8 cellular contexts compared by ENCODE assay signal in the genomic region with DNA sequence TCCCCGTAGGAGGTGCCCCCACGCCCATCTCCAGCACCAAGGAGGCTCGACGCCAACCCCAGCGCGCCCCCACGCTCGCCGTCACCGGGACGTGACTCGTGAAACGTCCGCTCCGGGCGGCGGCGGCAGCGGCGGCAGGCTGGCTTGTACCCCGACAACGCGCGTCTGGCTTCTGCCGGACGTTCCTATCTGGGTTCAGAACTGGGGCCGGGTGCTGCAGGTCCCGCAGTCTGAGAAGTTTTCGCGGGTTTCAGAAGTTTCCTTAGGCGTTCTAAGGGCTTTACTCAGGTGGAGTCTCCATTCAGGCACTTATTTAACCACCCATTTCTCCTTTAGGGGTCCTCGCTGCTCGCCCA. TPM values are rescaled to one million over a fixed set of nuclear protein-coding genes. Genes with fewer than 3 reads are reported as not detected.
DNase-seq lines count a peak whose midpoint lies in the region; ATAC-seq, FAIRE-seq and TF ChIP-seq lines count a peak whose summit lies in the region.

No MANE protein-coding gene starts in this region.

- peak; percentile 34 to 45 for TF ChIP-seq POLR2A in gastroesophageal sphincter (IDR thresholded peaks at IDR 0.05)
- TF ChIP-seq POLR2A in transverse colon (IDR thresholded peaks at IDR 0.05), result peak; percentile 69

- intact Hi-C loops in activated T-helper 2 cell treated with anti-CD3 and anti-CD28 coated beads, Interferon-gamma antibody, Interleukin-2, Interleukin-4, amounts not matched to agents 10 μg/mL and 5 μg/mL and 100 μg/mL, durations not matched to agents 14 hours and 24 hours and 36 hours (cut with micrococcal nuclease), result loop anchor here (1.0 to 10.0 kb wide), 8 partner anchors 42 to 591 kb away; partner anchors contain the start of genes ATPAF2, DRC3, DRG2 and GID4
- intact Hi-C loops in transverse colon (cut with DNase I; ENCODE audit: low total_unique reads), result no loop called here

- no peak for FAIRE-seq in RCC 7860 (lab: Jason Lieb, UNC)

- H3K27ac Mint-ChIP-seq in activated T-helper 2 cell treated with anti-CD3 and anti-CD28 coated beads, Interferon-gamma antibody, Interleukin-2, Interleukin-4, amounts not matched to agents 10 μg/mL and 5 μg/mL and 100 μg/mL, durations not matched to agents 14 hours and 24 hours and 36 hours, result peak overlapping the region; percentile 98

- in situ Hi-C loops in transverse colon (cut with MboI; ENCODE audit: low pct_ligation_motif_present in 1 of 4, low pct_unique_long_range_greater_than_20kb in 1 of 4, low sequenced_read_pairs in 3 of 4), result no loop called here

- H3K27me3 ChIP-seq in gastroesophageal sphincter, result no peaks in the 10 kb centered on the region
- no peaks in the 10 kb centered on the region for H3K27me3 ChIP-seq in parathyroid adenoma (ENCODE audit: control insufficient read depth, insufficient read depth, low read length)
- H3K27me3 ChIP-seq in transverse colon, result no peaks in the 10 kb centered on the region

- H3K79me2 ChIP-seq in parathyroid adenoma, result peaks cover 39% of the 10 kb centered on the region

- TF ChIP-seq CTCF in gastroesophageal sphincter (IDR thresholded peaks at IDR 0.05) (peak in 2 of 4 experiments; percentile 19 to 26), parathyroid adenoma (IDR thresholded peaks at IDR 0.05) (no peak), transverse colon (IDR thresholded peaks at IDR 0.05) (no peak)

- H3K9me3 ChIP-seq in gastroesophageal sphincter, result no peaks in the 10 kb centered on the region
- no peaks in the 10 kb centered on the region for H3K9me3 ChIP-seq in parathyroid adenoma (ENCODE audit: control insufficient read depth, low read length)
- H3K9me3 ChIP-seq in transverse colon, result no peaks in the 10 kb centered on the region

- DNase-seq in AG20443 (ENCODE audit: low spot score) (peak; percentile 88), RCC 7860 (ENCODE audit: low spot score) (peak; percentile 56), transverse colon (peak; percentile 82)
- DNase-seq in activated T-helper 2 cell treated with anti-CD3 and anti-CD28 coated beads, Interferon-gamma antibody, Interleukin-2, Interleukin-4, amounts not matched to agents 10 μg/mL and 5 μg/mL and 100 μg/mL, durations not matched to agents 14 hours and 24 hours and 36 hours (ENCODE audit: low spot score), result peak; percentile 79

- H3K9ac ChIP-seq in parathyroid adenoma, result peak overlapping the region; percentile 75

- H3K36me3 ChIP-seq in gastroesophageal sphincter, result no peaks in the 10 kb centered on the region
- no peaks in the 10 kb centered on the region for H3K36me3 ChIP-seq in parathyroid adenoma (ENCODE audit: control insufficient read depth, insufficient read depth, low read length)
- H3K36me3 ChIP-seq in transverse colon, result no peaks in the 10 kb centered on the region

- peaks cover 35% of the 10 kb centered on the region for H3K36me3 Mint-ChIP-seq in activated T-helper 2 cell treated with anti-CD3 and anti-CD28 coated beads, Interferon-gamma antibody, Interleukin-2, Interleukin-4, amounts not matched to agents 10 μg/mL and 5 μg/mL and 100 μg/mL, durations not matched to agents 14 hours and 24 hours and 36 hours (ENCODE audit: low read depth)

- WGBS in gastroesophageal sphincter (ENCODE audit: low coverage in 1 of 2), 2 donors, result no CpG with 5 or more reads among the region's 33 CpGs
- WGBS in transverse colon (ENCODE audit: low coverage in 1 of 2), 2 donors, result 0% methylated on average over 33 of the region's 33 CpGs; no CpG with 5 or more reads in 1 of the 2 donors

- TF ChIP-seq EP300 in gastroesophageal sphincter (IDR thresholded peaks at IDR 0.05) (no peak), transverse colon (IDR thresholded peaks at IDR 0.05; ENCODE audit: low read depth) (no peak)

- no peaks in the 10 kb centered on the region for H3K27me3 Mint-ChIP-seq in activated T-helper 2 cell treated with anti-CD3 and anti-CD28 coated beads, Interferon-gamma antibody, Interleukin-2, Interleukin-4, amounts not matched to agents 10 μg/mL and 5 μg/mL and 100 μg/mL, durations not matched to agents 14 hours and 24 hours and 36 hours (ENCODE audit: low read depth)

- peaks cover 50% of the 10 kb centered on the region for H3K4me1 Mint-ChIP-seq in activated T-helper 2 cell treated with anti-CD3 and anti-CD28 coated beads, Interferon-gamma antibody, Interleukin-2, Interleukin-4, amounts not matched to agents 10 μg/mL and 5 μg/mL and 100 μg/mL, durations not matched to agents 14 hours and 24 hours and 36 hours (ENCODE audit: low read depth)

- H3K4me3 ChIP-seq in gastroesophageal sphincter (peak overlapping the region; percentile 79 to 99), parathyroid adenoma (ENCODE audit: low read depth, low read length) (peak overlapping the region; percentile 90), transverse colon (peak overlapping the region; percentile 61 to 90 (median 82))

- peak overlapping the region; percentile 97 for H3K4me3 Mint-ChIP-seq in activated T-helper 2 cell treated with anti-CD3 and anti-CD28 coated beads, Interferon-gamma antibody, Interleukin-2, Interleukin-4, amounts not matched to agents 10 μg/mL and 5 μg/mL and 100 μg/mL, durations not matched to agents 14 hours and 24 hours and 36 hours (ENCODE audit: low read depth)

- ATAC-seq in GM18907 (IDR thresholded peaks at IDR 0.05; ENCODE audit: unreplicated experiment), result peak; percentile 42
- ATAC-seq in HG03108 (IDR thresholded peaks at IDR 0.05; ENCODE audit: unreplicated experiment), result peak; percentile 35
- peak; percentile 69 for ATAC-seq in gastroesophageal sphincter

- H2AFZ ChIP-seq in parathyroid adenoma, result peak overlapping the region; percentile 97

- H3K4me2 ChIP-seq in parathyroid adenoma (ENCODE audit: low read length), result peak overlapping the region; percentile 99

- H3K27ac ChIP-seq in gastroesophageal sphincter (peak overlapping the region; percentile 84 to 99 (median 94)), parathyroid adenoma (peak overlapping the region; percentile 98), transverse colon (peak overlapping the region; percentile 97 to 100 (median 98))

- H3K4me1 ChIP-seq in gastroesophageal sphincter, result peaks cover 0 to 49% (median 22%) of the 10 kb centered on the region in 3 donors
- H3K4me1 ChIP-seq in parathyroid adenoma, result peaks cover 27% of the 10 kb centered on the region
- H3K4me1 ChIP-seq in transverse colon, result peaks cover 29 to 53% (median 44%) of the 10 kb centered on the region in 4 donors

- H3K9me3 Mint-ChIP-seq in activated T-helper 2 cell treated with anti-CD3 and anti-CD28 coated beads, Interferon-gamma antibody, Interleukin-2, Interleukin-4, amounts not matched to agents 10 μg/mL and 5 μg/mL and 100 μg/mL, durations not matched to agents 14 hours and 24 hours and 36 hours, result no peaks in the 10 kb centered on the region

RNA-seq across cellular contexts. Expression of gene ALKBH5, which starts 0.7 kb away (rescaled TPM):
- 164 and 165 TPM in 2 replicates for total RNA-seq in activated T-helper 2 cell treated with anti-CD3 and anti-CD28 coated beads, Interferon-gamma antibody, Interleukin-2, Interleukin-4, amounts not matched to agents 10 μg/mL and 5 μg/mL and 100 μg/mL, durations not matched to agents 14 hours and 24 hours and 36 hours
- total RNA-seq in gastroesophageal sphincter (100 to 1,000 TPM; 123 to 207 (median 131) TPM), transverse colon (100 to 1,000 TPM in 2 of 4 donors, 10 to 100 TPM in 2; 69.2 to 109 (median 88.4) TPM)

RNA-seq across cellular contexts. Expression of gene LLGL1, which starts 42.5 kb away (rescaled TPM):
- 23.0 and 24.7 TPM in 2 replicates for total RNA-seq in activated T-helper 2 cell treated with anti-CD3 and anti-CD28 coated beads, Interferon-gamma antibody, Interleukin-2, Interleukin-4, amounts not matched to agents 10 μg/mL and 5 μg/mL and 100 μg/mL, durations not matched to agents 14 hours and 24 hours and 36 hours
- total RNA-seq in gastroesophageal sphincter (10 to 100 TPM; 16.7 to 31.7 (median 22.1) TPM), transverse colon (10 to 100 TPM; 11.1 to 18.0 (median 14.9) TPM)

Comparison
In these comparisons a context has a peak if more than half of its experiments do, and no peak if none do; other contexts are left out.
1. Peak in every context shown above with its lines: DNase-seq, ATAC-seq, H3K4me3 ChIP-seq and H3K27ac ChIP-seq.